In the genomic region with DNA sequence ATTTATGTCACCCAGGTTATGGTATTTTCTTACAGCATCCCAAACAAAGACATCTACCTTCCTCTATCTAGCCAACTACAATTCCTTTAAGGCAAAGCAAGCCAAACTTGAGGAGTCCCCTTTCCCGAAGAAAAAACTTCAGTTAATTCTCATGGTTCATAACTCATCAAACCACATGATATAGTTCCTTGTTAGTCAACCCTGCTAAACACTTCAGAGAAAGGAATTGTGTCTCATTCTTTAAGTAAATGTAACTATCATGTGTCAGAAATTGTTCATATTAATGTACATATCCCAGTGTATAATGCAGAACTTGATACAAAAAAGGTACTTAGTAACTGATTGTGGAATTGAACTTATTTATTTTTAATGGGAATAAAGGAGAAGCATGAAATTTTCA, we compare ENCODE assay signal across 28 cellular contexts. TPM values are rescaled to one million over a fixed set of nuclear protein-coding genes. Genes with fewer than 3 reads are reported as not detected.
"Had no signal": no experiment of that assay in that cellular context is flagged by ENCODE, and none has a peak within 500 bp of the region (broad histone marks: within the 10 kb centered on the region; RNA-seq: fewer than 3 reads in every experiment).

No MANE protein-coding gene starts in this region.

- ATAC-seq: activated CD4-positive, alpha-beta T cell treated with anti-CD3 and anti-CD28 coated beads for 36 hours; activated T-cell treated with anti-CD3 and anti-CD28 coated beads, Interleukin-2, amount 50 U/mL, for 72 hours; body of pancreas; gastrocnemius medialis; left ventricle myocardium superior; right lobe of liver had no signal

- H3K9me3 ChIP-seq: body of pancreas, esophagus squamous epithelium, gastrocnemius medialis, neutrophil, ovary, right lobe of liver, thoracic aorta had no signal

- H3K27ac Mint-ChIP-seq: activated CD4-positive, alpha-beta T cell treated with anti-CD3 and anti-CD28 coated beads for 36 hours; activated naive CD8-positive, alpha-beta T cell; activated T-cell treated with anti-CD3 and anti-CD28 coated beads, Interleukin-2, amount 50 U/mL, for 72 hours; mesothelial cell of epicardium; nephron progenitor cell; progenitor cell of endocrine pancreas had no signal

- H3K36me3 ChIP-seq: neutrophil, ovary had no signal

- H3K4me1 Mint-ChIP-seq: activated CD4-positive, alpha-beta T cell treated with anti-CD3 and anti-CD28 coated beads for 36 hours; mesothelial cell of epicardium; naive B cell; nephron progenitor cell had no signal

- H3K4me1 ChIP-seq: body of pancreas, esophagus squamous epithelium, gastrocnemius medialis had no signal

- H3K4me3 Mint-ChIP-seq: activated CD4-positive, alpha-beta T cell treated with anti-CD3 and anti-CD28 coated beads for 36 hours; activated naive CD8-positive, alpha-beta T cell; activated T-cell treated with anti-CD3 and anti-CD28 coated beads, Interleukin-2, amount 50 U/mL, for 72 hours; mesothelial cell of epicardium; naive B cell; nephron progenitor cell; stimulated activated naive CD8-positive, alpha-beta T cell treated with anti-CD3 and anti-CD28 coated beads, Interleukin-15, Interleukin-2, amounts not matched to agents 100 ng/mL and 50 ng/mL, for 24 hours had no signal

- H3K4me3 ChIP-seq: body of pancreas, esophagus squamous epithelium, gastrocnemius medialis, ovary, right lobe of liver, thoracic aorta had no signal

- DNase-seq: activated CD4-positive, alpha-beta T cell treated with anti-CD3 and anti-CD28 coated beads for 36 hours; activated CD4-positive, CD25-positive, alpha-beta regulatory T cell; activated naive CD4-positive, alpha-beta T cell treated with Interleukin-2 at 50 U/mL for 16 hours; activated T-cell treated with anti-CD3 and anti-CD28 coated beads for 4 hours; activated T-cell treated with anti-CD3 and anti-CD28 coated beads, Interleukin-2, amount 50 U/mL, for 72 hours; anterior cingulate cortex; body of pancreas; central memory CD4-positive, alpha-beta T cell; esophagus squamous epithelium; gastrocnemius medialis; glutamatergic neuron; islet precursor cell; left cardiac atrium; left ventricle myocardium superior; mammary epithelial cell; naive B cell; nephron progenitor cell; ovary; right lobe of liver; stimulated activated CD4-positive, alpha-beta T cell treated with anti-CD3 and anti-CD28 coated beads, Interleukin-12 subunit alpha, Interleukin-12 subunit beta, amount 100 ng/mL, for 4 hours; stimulated activated CD4-positive, alpha-beta T cell treated with anti-CD3 and anti-CD28 coated beads, Interleukin-4, amount 100 ng/mL, for 1 hour had no signal

- H3K27me3 Mint-ChIP-seq: activated CD4-positive, alpha-beta T cell treated with anti-CD3 and anti-CD28 coated beads for 36 hours; activated naive CD8-positive, alpha-beta T cell; naive B cell; progenitor cell of endocrine pancreas; stimulated activated naive CD8-positive, alpha-beta T cell treated with anti-CD3 and anti-CD28 coated beads, Interleukin-15, Interleukin-2, amounts not matched to agents 100 ng/mL and 50 ng/mL, for 24 hours had no signal

- H3K9me3 Mint-ChIP-seq: stimulated activated naive CD8-positive, alpha-beta T cell treated with anti-CD3 and anti-CD28 coated beads, Interleukin-15, Interleukin-2, amounts not matched to agents 100 ng/mL and 50 ng/mL, for 24 hours had no signal

- H3K27ac ChIP-seq: body of pancreas, esophagus squamous epithelium, gastrocnemius medialis, neutrophil, ovary, right lobe of liver, thoracic aorta had no signal

- H3K27me3 ChIP-seq: body of pancreas, esophagus squamous epithelium, gastrocnemius medialis, neutrophil, ovary, right lobe of liver had no signal

RNA-seq across cellular contexts. Expression of a gene that starts 44.4 kb away (rescaled TPM):
- total RNA-seq: activated CD4-positive, alpha-beta T cell treated with anti-CD3 and anti-CD28 coated beads for 36 hours; T-helper 1 cell treated with Interleukin-12 subunit alpha and Interleukin-12 subunit beta and Interleukin-4 antibody, amounts not matched to agents 30 ng/mL and 1 ng/mL, for 36 hours had no signal
